1 cellular context compared by ENCODE assay signal in the genomic region with DNA sequence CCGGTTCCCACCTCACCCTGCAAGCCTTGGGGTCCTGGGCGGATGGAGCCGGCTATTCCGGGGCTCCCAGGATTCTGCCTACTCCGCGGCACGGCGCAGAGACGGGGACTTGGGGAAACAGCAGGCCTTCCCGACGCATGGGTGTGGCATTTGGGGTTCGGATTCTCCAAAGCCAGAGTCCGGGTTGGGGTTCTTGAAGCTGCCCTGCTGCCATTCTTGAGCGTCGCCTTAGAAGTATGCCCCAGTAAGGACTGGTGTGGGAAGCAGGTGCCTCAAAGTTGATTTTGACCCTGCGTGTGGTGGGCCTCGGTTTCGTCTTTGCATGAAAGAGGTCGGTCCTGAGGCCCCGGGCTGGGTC.
TF ChIP-seq lines count a peak whose summit lies in the region.

No MANE protein-coding gene starts in this region.

TF ChIP-seq in GM23338, 12 proteins besides CTCF, POLR2A, EP300 and RAD21 (continued from another document):
- TF ChIP-seq, protein P1, sequence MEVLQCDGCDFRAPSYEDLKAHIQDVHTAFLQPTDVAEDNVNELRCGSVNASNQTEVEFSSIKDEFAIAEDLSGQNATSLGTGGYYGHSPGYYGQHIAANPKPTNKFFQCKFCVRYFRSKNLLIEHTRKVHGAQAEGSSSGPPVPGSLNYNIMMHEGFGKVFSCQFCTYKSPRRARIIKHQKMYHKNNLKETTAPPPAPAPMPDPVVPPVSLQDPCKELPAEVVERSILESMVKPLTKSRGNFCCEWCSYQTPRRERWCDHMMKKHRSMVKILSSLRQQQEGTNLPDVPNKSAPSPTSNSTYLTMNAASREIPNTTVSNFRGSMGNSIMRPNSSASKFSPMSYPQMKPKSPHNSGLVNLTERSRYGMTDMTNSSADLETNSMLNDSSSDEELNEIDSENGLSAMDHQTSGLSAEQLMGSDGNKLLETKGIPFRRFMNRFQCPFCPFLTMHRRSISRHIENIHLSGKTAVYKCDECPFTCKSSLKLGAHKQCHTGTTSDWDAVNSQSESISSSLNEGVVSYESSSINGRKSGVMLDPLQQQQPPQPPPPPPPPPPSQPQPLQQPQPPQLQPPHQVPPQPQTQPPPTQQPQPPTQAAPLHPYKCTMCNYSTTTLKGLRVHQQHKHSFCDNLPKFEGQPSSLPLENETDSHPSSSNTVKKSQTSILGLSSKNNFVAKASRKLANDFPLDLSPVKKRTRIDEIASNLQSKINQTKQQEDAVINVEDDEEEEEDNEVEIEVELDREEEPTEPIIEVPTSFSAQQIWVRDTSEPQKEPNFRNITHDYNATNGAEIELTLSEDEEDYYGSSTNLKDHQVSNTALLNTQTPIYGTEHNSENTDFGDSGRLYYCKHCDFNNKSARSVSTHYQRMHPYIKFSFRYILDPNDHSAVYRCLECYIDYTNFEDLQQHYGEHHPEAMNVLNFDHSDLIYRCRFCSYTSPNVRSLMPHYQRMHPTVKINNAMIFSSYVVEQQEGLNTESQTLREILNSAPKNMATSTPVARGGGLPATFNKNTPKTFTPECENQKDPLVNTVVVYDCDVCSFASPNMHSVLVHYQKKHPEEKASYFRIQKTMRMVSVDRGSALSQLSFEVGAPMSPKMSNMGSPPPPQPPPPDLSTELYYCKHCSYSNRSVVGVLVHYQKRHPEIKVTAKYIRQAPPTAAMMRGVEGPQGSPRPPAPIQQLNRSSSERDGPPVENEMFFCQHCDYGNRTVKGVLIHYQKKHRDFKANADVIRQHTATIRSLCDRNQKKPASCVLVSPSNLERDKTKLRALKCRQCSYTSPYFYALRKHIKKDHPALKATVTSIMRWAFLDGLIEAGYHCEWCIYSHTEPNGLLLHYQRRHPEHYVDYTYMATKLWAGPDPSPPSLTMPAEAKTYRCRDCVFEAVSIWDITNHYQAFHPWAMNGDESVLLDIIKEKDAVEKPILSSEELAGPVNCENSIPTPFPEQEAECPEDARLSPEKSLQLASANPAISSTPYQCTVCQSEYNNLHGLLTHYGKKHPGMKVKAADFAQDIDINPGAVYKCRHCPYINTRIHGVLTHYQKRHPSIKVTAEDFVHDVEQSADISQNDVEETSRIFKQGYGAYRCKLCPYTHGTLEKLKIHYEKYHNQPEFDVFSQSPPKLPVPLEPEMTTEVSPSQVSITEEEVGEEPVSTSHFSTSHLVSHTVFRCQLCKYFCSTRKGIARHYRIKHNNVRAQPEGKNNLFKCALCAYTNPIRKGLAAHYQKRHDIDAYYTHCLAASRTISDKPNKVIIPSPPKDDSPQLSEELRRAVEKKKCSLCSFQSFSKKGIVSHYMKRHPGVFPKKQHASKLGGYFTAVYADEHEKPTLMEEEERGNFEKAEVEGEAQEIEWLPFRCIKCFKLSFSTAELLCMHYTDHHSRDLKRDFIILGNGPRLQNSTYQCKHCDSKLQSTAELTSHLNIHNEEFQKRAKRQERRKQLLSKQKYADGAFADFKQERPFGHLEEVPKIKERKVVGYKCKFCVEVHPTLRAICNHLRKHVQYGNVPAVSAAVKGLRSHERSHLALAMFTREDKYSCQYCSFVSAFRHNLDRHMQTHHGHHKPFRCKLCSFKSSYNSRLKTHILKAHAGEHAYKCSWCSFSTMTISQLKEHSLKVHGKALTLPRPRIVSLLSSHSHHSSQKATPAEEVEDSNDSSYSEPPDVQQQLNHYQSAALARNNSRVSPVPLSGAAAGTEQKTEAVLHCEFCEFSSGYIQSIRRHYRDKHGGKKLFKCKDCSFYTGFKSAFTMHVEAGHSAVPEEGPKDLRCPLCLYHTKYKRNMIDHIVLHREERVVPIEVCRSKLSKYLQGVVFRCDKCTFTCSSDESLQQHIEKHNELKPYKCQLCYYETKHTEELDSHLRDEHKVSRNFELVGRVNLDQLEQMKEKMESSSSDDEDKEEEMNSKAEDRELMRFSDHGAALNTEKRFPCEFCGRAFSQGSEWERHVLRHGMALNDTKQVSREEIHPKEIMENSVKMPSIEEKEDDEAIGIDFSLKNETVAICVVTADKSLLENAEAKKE (CRISPR knock-in tag; IDR thresholded peaks at IDR 0.05), result no peak
- TF ChIP-seq POLR2AphosphoS5 (IDR thresholded peaks at IDR 0.05; ENCODE audit: low read depth), result no peak
- TF ChIP-seq REST (IDR thresholded peaks at IDR 0.05; ENCODE audit: unreplicated experiment), result no peak
- TF ChIP-seq STAT1 (IDR thresholded peaks at IDR 0.05; ENCODE audit: unreplicated experiment), result no peak
